Comparison of ENCODE assay signal across 11 cellular contexts in the genomic region with DNA sequence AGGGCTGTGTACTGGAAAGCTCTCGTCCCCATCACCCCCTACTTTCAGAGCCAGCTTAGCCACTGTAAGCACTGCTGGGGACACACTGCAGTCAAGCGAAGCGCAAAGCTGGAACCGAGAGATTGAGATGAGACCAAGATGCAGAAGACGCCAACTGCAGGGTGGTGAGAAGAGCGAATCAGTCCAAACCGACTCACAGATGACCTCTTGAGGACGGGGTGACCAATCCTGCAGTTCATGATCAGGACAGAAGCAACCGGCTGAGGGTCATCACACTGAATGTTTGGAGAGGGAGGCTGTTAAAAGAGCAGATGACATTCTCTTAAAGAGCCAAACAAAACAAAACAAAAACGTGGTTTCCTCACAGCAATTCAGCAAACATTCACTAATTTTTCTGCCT. TPM values are rescaled to one million over a fixed set of nuclear protein-coding genes. Genes with fewer than 3 reads are reported as not detected.
DNase-seq lines count a peak whose midpoint lies in the region; ATAC-seq and TF ChIP-seq lines count a peak whose summit lies in the region.
"Had no signal": no experiment of that assay in that cellular context is flagged by ENCODE, and none has a peak within 500 bp of the region (broad histone marks: within the 10 kb centered on the region; RNA-seq: fewer than 3 reads in every experiment).

No MANE protein-coding gene starts in this region.

- no peak for TF ChIP-seq CTCF in endothelial cell (IDR thresholded peaks at IDR 0.05; ENCODE audit: unreplicated experiment)

- peak; percentile 64 for ATAC-seq in GM18867 (IDR thresholded peaks at IDR 0.05; ENCODE audit: unreplicated experiment)
- ATAC-seq in HG03442 (IDR thresholded peaks at IDR 0.05; ENCODE audit: unreplicated experiment) = peak; percentile 45
- peak; percentile 70 to 93 for ATAC-seq in stimulated activated naive B cell treated with anti-CD40 and anti-IgM and Interleukin-4, amounts not matched to agents 10 μg/mL and 1 μg/mL and 100 μg/mL, for 72 hours (replicated peaks)

- peak overlapping the region; percentile 13 for H3K27ac Mint-ChIP-seq in endothelial cell (ENCODE audit: unreplicated experiment)
- peak overlapping the region; percentile 65 for H3K27ac Mint-ChIP-seq in stimulated activated naive B cell treated with anti-CD40 and anti-IgM and Interleukin-4, amounts not matched to agents 10 μg/mL and 1 μg/mL and 100 μg/mL, for 72 hours

- H3K4me3 Mint-ChIP-seq in endothelial cell (ENCODE audit: unreplicated experiment) = no peak overlapping the region
- peak overlapping the region in 1 of 2 donors; percentile 6 for H3K4me3 Mint-ChIP-seq in stimulated activated naive B cell treated with anti-CD40 and anti-IgM and Interleukin-4, amounts not matched to agents 10 μg/mL and 1 μg/mL and 100 μg/mL, for 72 hours

- peaks cover under 1% of the 10 kb centered on the region for H3K4me1 Mint-ChIP-seq in endothelial cell (ENCODE audit: unreplicated experiment)
- H3K4me1 Mint-ChIP-seq in stimulated activated naive B cell treated with anti-CD40 and anti-IgM and Interleukin-4, amounts not matched to agents 10 μg/mL and 1 μg/mL and 100 μg/mL, for 72 hours = peaks cover 19 to 36% of the 10 kb centered on the region in 2 donors

- no peaks in the 10 kb centered on the region for H3K36me3 Mint-ChIP-seq in endothelial cell (ENCODE audit: low read depth, unreplicated experiment)
- H3K36me3 Mint-ChIP-seq in stimulated activated naive B cell treated with anti-CD40 and anti-IgM and Interleukin-4, amounts not matched to agents 10 μg/mL and 1 μg/mL and 100 μg/mL, for 72 hours = peaks cover 0 to 8% of the 10 kb centered on the region in 2 donors

- H3K9me3 Mint-ChIP-seq in endothelial cell (ENCODE audit: unreplicated experiment) = no peaks in the 10 kb centered on the region
- no peaks in the 10 kb centered on the region for H3K9me3 Mint-ChIP-seq in stimulated activated naive B cell treated with anti-CD40 and anti-IgM and Interleukin-4, amounts not matched to agents 10 μg/mL and 1 μg/mL and 100 μg/mL, for 72 hours

- H3K27me3 Mint-ChIP-seq in endothelial cell (ENCODE audit: unreplicated experiment) = no peaks in the 10 kb centered on the region
- H3K27me3 Mint-ChIP-seq in stimulated activated naive B cell treated with anti-CD40 and anti-IgM and Interleukin-4, amounts not matched to agents 10 μg/mL and 1 μg/mL and 100 μg/mL, for 72 hours = no peaks in the 10 kb centered on the region

- DNase-seq in endothelial cell (ENCODE audit: low spot score) = no peak
- peak; percentile 23 for DNase-seq in stimulated activated naive B cell treated with anti-CD40 and anti-IgM and Interleukin-4, amounts not matched to agents 10 μg/mL and 1 μg/mL and 100 μg/mL, for 72 hours
- no peak for DNase-seq in NCI-H1436 (lab: John Stamatoyannopoulos, UW)
- no peak for DNase-seq in NCI-H1694 treated with DMSO at 0.1 percent for 48 hours (lab: John Stamatoyannopoulos, UW)
- no peak for DNase-seq in C1 segment of cervical spinal cord (lab: John Stamatoyannopoulos, UW)
- DNase-seq: activated gamma-delta T cell treated with Interleukin-2 at 50 U/mL for 16 hours, mammary epithelial cell, NCI-H2029 treated with DMSO at 0.1 percent for 48 hours, upper lobe of left lung had no signal

RNA-seq across cellular contexts. Expression of gene HASPIN, which starts 8.5 kb away (rescaled TPM):
- total RNA-seq in endothelial cell (ENCODE audit: unreplicated experiment) = 5.2 TPM

RNA-seq across cellular contexts. Expression of gene P2RX5, which starts 36.2 kb away (rescaled TPM):
- 0.36 TPM for total RNA-seq in endothelial cell (ENCODE audit: unreplicated experiment)
